In genomic region chr6:127515794-127516675, GRCh38 we compare ENCODE assay signal across 7 cellular contexts. TPM values are rescaled to one million over a fixed set of nuclear protein-coding genes. Genes with fewer than 3 reads are reported as not detected.
DNase-seq lines count a peak whose midpoint lies in the region; ATAC-seq, FAIRE-seq and TF ChIP-seq lines count a peak whose summit lies in the region.

No MANE protein-coding gene starts in this region.

- in situ Hi-C loops in mammary epithelial cell (cut with MboI; ENCODE audit: low sequenced_read_pairs in 2 of 2): no loop called here

- H3K36me3 ChIP-seq in mammary epithelial cell (ENCODE audit: insufficient read depth, low read length): no peaks in the 10 kb centered on the region

- H3K27me3 ChIP-seq in mammary epithelial cell (ENCODE audit: insufficient read depth, low read length): peaks cover 38% of the 10 kb centered on the region

- H3K4me1 ChIP-seq in mammary epithelial cell (ENCODE audit: insufficient read depth, low read length): peaks cover 15% of the 10 kb centered on the region

- H3K4me3 ChIP-seq in mammary epithelial cell (replicated peaks in 1 of 3; ENCODE audit: insufficient read depth in 1 of 3, low read depth in 2 of 3, low read length in 3 of 3): peak overlapping the region; percentile 41 to 48 (median 44)

- no peaks in the 10 kb centered on the region for H3K9me3 ChIP-seq in mammary epithelial cell (replicated peaks; ENCODE audit: insufficient read depth, low read length)

- BruUV-seq in mammary epithelial cell (replicated peaks; lab: Mats Ljungman, UMichigan): no TSS peak

- peak overlapping the region; percentile 92 for H3K4me2 ChIP-seq in mammary epithelial cell (ENCODE audit: insufficient read depth, low read depth, low read length)

- ATAC-seq in HG02798 (IDR thresholded peaks at IDR 0.05; ENCODE audit: poor library complexity, unreplicated experiment): peak; percentile 81

- no peak for TF ChIP-seq CTCF in VCaP (conservative IDR thresholded peaks at IDR 0.05)
- TF ChIP-seq CTCF in mammary epithelial cell (conservative IDR thresholded peaks at IDR 0.05 in 1 of 2, IDR thresholded peaks at IDR 0.05 in 1 of 2; ENCODE audit: extremely low read depth in 1 of 2, insufficient read depth in 1 of 2, low read depth in 1 of 2, low read length in 2 of 2): peak in 1 of 2 donors; percentile 3

- WGBS in mammary epithelial cell (ENCODE audit: low coverage, missing lambda C conversion rate): 1% methylated on average over 14 of the region's 76 CpGs

- dilution Hi-C loops in mammary epithelial cell (cut with HindIII; ENCODE audit: low sequenced_read_pairs): no loop called here

- intact Hi-C loops in mammary epithelial cell (cut with micrococcal nuclease): no loop called here

- DNase-seq in GM18507 (ENCODE audit: extremely low spot score, insufficient read length, low read depth) (peak; percentile 47), NCI-H1417 (lab: John Stamatoyannopoulos, UW) (peak; percentile 76 to 95 (median 93)), mammary epithelial cell (peak; percentile 29), iris pigment epithelial cell (ENCODE audit: low read depth) (peak; percentile 55)
- DNase-seq in stimulated activated CD4-positive, alpha-beta T cell treated with anti-CD3 and anti-CD28 coated beads, Interleukin-12 subunit alpha, Interleukin-12 subunit beta, amount 100 ng/mL, for 48 hours (ENCODE audit: low read depth in 2 of 3, low spot score in 1 of 3): peak; percentile 47 to 65 (median 49)

- no peak overlapping the region for H3K9ac ChIP-seq in mammary epithelial cell (ENCODE audit: insufficient read depth, low read length)

- H4K20me1 ChIP-seq in mammary epithelial cell (ENCODE audit: insufficient read depth, low read length): no peaks in the 10 kb centered on the region

- H3K27ac ChIP-seq in VCaP: peak overlapping the region; percentile 98
- H3K27ac ChIP-seq in mammary epithelial cell (ENCODE audit: insufficient read depth, low read depth, low read length): no peak overlapping the region

- peak overlapping the region; percentile 69 for H2AFZ ChIP-seq in mammary epithelial cell (ENCODE audit: low read depth, low read length)

- FAIRE-seq in GM18507 (lab: Jason Lieb, UNC): no peak

- H3K79me2 ChIP-seq in mammary epithelial cell (ENCODE audit: insufficient read depth, low read length): no peaks in the 10 kb centered on the region

- CTCF ChIA-PET in mammary epithelial cell (lab: Charles Lee; ENCODE audit: low non-redundant PET): interaction anchor here (0.6 kb wide), 6 partner anchors 20 to 325 kb away, joined by 3 to 13 read pairs (median 3); partner anchors contain the start of gene RNF146

RNA-seq across cellular contexts. Expression of gene KIAA0408, which starts 56.8 kb away (rescaled TPM):
- total RNA-seq in mammary epithelial cell: not detected
- not detected for polyA plus RNA-seq in mammary epithelial cell
- not detected for polyA minus RNA-seq in mammary epithelial cell

Comparison
In these comparisons a context has a peak if more than half of its experiments do, and no peak if none do; other contexts are left out.
1. DNase-seq: peak in every context shown above with its lines; median percentile 93 in NCI-H1417; 55 in iris pigment epithelial cell; 49 in stimulated activated CD4-positive, alpha-beta T cell treated with anti-CD3 and anti-CD28 coated beads, Interleukin-12 subunit alpha, Interleukin-12 subunit beta, amount 100 ng/mL, for 48 hours; 47 in GM18507; 29 in mammary epithelial cell.